ENCODE assay signal across 18 cellular contexts in the genomic region with DNA sequence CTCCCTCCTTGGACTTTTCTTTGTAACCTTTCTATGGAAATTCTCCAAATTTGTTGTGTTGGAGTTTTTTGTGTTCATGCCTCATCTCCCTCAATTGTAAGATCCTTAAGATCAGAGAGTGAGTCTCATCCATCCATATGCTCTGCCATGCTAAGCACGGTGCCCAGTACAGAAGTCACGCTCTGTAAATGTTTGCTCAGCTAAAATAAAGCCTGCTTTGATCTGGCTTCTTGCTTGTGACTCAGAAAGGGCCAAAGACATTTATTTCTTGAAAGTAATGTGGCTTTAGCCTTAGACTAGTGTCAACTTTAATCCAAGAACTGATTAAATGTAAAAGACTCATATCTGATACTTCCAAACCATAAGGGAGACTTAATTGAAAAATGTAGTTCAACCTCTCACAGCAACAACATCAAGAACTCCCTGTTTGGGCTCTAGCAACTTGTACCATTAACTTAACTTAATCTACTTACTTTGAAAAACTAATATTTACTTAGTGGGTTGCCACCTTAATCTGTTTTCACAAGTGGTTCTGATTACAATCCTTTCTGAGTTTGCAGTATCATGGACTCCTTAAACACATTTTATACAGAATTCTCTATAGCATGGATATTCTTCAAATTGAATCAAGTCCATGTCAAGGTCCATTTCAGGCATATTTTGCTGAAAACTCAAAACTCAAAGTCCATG.
"Had no signal": no experiment of that assay in that cellular context is flagged by ENCODE, and none has a peak within 500 bp of the region (broad histone marks: within the 10 kb centered on the region; RNA-seq: fewer than 3 reads in every experiment).

No MANE protein-coding gene starts in this region.

- H3K9ac ChIP-seq: parathyroid adenoma had no signal

- H3K4me3 Mint-ChIP-seq: activated T-helper 1 cell treated with anti-CD3 and anti-CD28 coated beads, Interleukin-12 subunit alpha, Interleukin-12 subunit beta, Interleukin-2, Interleukin-4 antibody, amounts not matched to agents 30 ng/mL and 10 ng/mL and 1 ng/mL, durations not matched to agents 14 hours and 24 hours and 36 hours; dendritic cell treated with granulocyte-macrophage colony-stimulating factor and Interleukin-4, amounts not matched to agents 40 ng/mL and 50 ng/mL, for 4 days; immature natural killer cell; naive thymus-derived CD4-positive, alpha-beta T cell; stimulated activated memory B cell treated with anti-CD40 and anti-IgM and Interleukin-4, amounts not matched to agents 10 μg/mL and 1 μg/mL and 100 μg/mL, for 72 hours; T-helper 2 cell treated with Interferon-gamma antibody and Interleukin-4, amounts not matched to agents 5 μg/mL and 100 μg/mL, for 36 hours had no signal

- H3K36me3 ChIP-seq: uterus had no signal

- H3K27me3 ChIP-seq: thyroid gland, uterus had no signal

- H3K27me3 Mint-ChIP-seq: dendritic cell treated with granulocyte-macrophage colony-stimulating factor and Interleukin-4, amounts not matched to agents 40 ng/mL and 50 ng/mL, for 4 days had no signal

- H3K9me3 ChIP-seq: thyroid gland, uterus had no signal

- H3K9me3 Mint-ChIP-seq: activated T-helper 1 cell treated with anti-CD3 and anti-CD28 coated beads, Interleukin-12 subunit alpha, Interleukin-12 subunit beta, Interleukin-2, Interleukin-4 antibody, amounts not matched to agents 30 ng/mL and 10 ng/mL and 1 ng/mL, durations not matched to agents 14 hours and 24 hours and 36 hours; dendritic cell treated with granulocyte-macrophage colony-stimulating factor and Interleukin-4, amounts not matched to agents 40 ng/mL and 50 ng/mL, for 4 days; immature natural killer cell; stimulated activated memory B cell treated with anti-CD40 and anti-IgM and Interleukin-4, amounts not matched to agents 10 μg/mL and 1 μg/mL and 100 μg/mL, for 72 hours; T-helper 2 cell treated with Interferon-gamma antibody and Interleukin-4, amounts not matched to agents 5 μg/mL and 100 μg/mL, for 36 hours had no signal

- H3K27ac ChIP-seq: parathyroid adenoma, uterus had no signal

- DNase-seq: activated CD4-positive, alpha-beta T cell treated with anti-CD3 and anti-CD28 coated beads, Interleukin-2, amount 50 U/mL, for 1 hour; activated CD8-positive, alpha-beta memory T cell treated with anti-CD3 and anti-CD28 coated beads for 24 hours; anterior cingulate cortex; cerebellar nuclear complex; effector memory CD4-positive, alpha-beta T cell; foreskin melanocyte; head of caudate nucleus; immature natural killer cell; naive thymus-derived CD4-positive, alpha-beta T cell; retina; stimulated activated CD4-positive, alpha-beta T cell treated with anti-CD3 and anti-CD28 coated beads, Interleukin-2, amount 100 ng/mL, for 48 hours; thyroid gland; uterus had no signal

- ATAC-seq: naive thymus-derived CD4-positive, alpha-beta T cell; stimulated activated memory B cell treated with anti-CD40 and anti-IgM and Interleukin-4, amounts not matched to agents 10 μg/mL and 1 μg/mL and 100 μg/mL, for 72 hours had no signal

- H3K4me1 Mint-ChIP-seq: immature natural killer cell had no signal

- H3K4me3 ChIP-seq: thyroid gland, uterus had no signal

- H3K27ac Mint-ChIP-seq: activated T-helper 1 cell treated with anti-CD3 and anti-CD28 coated beads, Interleukin-12 subunit alpha, Interleukin-12 subunit beta, Interleukin-2, Interleukin-4 antibody, amounts not matched to agents 30 ng/mL and 10 ng/mL and 1 ng/mL, durations not matched to agents 14 hours and 24 hours and 36 hours; dendritic cell treated with granulocyte-macrophage colony-stimulating factor and Interleukin-4, amounts not matched to agents 40 ng/mL and 50 ng/mL, for 4 days; immature natural killer cell; naive thymus-derived CD4-positive, alpha-beta T cell; stimulated activated memory B cell treated with anti-CD40 and anti-IgM and Interleukin-4, amounts not matched to agents 10 μg/mL and 1 μg/mL and 100 μg/mL, for 72 hours; T-helper 2 cell treated with Interferon-gamma antibody and Interleukin-4, amounts not matched to agents 5 μg/mL and 100 μg/mL, for 36 hours had no signal

- H3K36me3 Mint-ChIP-seq: immature natural killer cell; naive thymus-derived CD4-positive, alpha-beta T cell; stimulated activated memory B cell treated with anti-CD40 and anti-IgM and Interleukin-4, amounts not matched to agents 10 μg/mL and 1 μg/mL and 100 μg/mL, for 72 hours had no signal

- H3K79me2 ChIP-seq: parathyroid adenoma had no signal

- H2AFZ ChIP-seq: parathyroid adenoma had no signal
